1 cellular context compared by ENCODE assay signal in the genomic region with DNA sequence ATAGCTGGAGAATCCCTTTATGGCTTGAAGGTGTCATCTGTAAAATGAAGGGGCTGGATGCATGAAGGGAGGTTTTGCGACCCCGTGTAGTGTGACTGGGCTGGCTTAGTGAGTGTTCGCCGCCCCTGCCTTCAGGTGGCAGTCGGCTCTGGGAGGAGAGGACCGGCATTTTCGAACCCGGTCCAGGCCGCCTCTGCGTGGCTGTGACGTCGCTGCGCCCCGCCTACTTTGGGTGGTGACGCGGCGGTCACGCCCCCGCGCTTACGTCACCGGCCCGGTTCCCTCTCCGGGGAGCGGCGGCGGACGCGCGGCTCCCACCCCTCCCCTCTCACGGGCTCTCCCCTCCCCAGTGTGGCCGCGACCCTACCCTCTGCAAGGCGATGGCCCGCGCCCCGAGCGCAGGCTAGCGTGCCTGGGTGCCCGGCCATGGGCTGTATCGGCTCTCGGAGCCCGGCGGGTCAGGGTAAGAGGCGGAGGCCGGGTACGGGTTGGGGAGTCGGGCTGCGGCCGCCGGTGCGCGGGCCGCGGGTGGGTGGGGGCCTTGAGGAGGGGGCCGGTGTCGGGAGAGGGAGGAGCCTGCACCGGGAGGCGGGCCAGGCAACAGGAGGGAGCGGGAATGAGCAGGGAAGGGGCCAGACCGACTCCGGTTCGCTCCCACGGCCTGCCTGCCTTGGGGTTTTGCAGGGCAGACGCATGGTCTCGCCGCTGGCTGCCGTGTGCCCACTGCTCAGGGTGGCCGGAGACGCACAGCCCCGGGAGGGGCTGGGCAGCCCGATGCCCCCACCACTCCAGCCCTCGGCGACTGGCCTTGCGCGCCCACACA.
TF ChIP-seq lines count a peak whose summit lies in the region.

No MANE protein-coding gene starts in this region.

TF ChIP-seq in HepG2, 621 proteins besides CTCF, POLR2A, EP300 and RAD21 (continues in another document):
- TF ChIP-seq, protein P1, sequence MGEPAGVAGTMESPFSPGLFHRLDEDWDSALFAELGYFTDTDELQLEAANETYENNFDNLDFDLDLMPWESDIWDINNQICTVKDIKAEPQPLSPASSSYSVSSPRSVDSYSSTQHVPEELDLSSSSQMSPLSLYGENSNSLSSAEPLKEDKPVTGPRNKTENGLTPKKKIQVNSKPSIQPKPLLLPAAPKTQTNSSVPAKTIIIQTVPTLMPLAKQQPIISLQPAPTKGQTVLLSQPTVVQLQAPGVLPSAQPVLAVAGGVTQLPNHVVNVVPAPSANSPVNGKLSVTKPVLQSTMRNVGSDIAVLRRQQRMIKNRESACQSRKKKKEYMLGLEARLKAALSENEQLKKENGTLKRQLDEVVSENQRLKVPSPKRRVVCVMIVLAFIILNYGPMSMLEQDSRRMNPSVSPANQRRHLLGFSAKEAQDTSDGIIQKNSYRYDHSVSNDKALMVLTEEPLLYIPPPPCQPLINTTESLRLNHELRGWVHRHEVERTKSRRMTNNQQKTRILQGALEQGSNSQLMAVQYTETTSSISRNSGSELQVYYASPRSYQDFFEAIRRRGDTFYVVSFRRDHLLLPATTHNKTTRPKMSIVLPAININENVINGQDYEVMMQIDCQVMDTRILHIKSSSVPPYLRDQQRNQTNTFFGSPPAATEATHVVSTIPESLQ (CRISPR knock-in tag; conservative IDR thresholded peaks at IDR 0.05) = no peak
- TF ChIP-seq, protein P2, sequence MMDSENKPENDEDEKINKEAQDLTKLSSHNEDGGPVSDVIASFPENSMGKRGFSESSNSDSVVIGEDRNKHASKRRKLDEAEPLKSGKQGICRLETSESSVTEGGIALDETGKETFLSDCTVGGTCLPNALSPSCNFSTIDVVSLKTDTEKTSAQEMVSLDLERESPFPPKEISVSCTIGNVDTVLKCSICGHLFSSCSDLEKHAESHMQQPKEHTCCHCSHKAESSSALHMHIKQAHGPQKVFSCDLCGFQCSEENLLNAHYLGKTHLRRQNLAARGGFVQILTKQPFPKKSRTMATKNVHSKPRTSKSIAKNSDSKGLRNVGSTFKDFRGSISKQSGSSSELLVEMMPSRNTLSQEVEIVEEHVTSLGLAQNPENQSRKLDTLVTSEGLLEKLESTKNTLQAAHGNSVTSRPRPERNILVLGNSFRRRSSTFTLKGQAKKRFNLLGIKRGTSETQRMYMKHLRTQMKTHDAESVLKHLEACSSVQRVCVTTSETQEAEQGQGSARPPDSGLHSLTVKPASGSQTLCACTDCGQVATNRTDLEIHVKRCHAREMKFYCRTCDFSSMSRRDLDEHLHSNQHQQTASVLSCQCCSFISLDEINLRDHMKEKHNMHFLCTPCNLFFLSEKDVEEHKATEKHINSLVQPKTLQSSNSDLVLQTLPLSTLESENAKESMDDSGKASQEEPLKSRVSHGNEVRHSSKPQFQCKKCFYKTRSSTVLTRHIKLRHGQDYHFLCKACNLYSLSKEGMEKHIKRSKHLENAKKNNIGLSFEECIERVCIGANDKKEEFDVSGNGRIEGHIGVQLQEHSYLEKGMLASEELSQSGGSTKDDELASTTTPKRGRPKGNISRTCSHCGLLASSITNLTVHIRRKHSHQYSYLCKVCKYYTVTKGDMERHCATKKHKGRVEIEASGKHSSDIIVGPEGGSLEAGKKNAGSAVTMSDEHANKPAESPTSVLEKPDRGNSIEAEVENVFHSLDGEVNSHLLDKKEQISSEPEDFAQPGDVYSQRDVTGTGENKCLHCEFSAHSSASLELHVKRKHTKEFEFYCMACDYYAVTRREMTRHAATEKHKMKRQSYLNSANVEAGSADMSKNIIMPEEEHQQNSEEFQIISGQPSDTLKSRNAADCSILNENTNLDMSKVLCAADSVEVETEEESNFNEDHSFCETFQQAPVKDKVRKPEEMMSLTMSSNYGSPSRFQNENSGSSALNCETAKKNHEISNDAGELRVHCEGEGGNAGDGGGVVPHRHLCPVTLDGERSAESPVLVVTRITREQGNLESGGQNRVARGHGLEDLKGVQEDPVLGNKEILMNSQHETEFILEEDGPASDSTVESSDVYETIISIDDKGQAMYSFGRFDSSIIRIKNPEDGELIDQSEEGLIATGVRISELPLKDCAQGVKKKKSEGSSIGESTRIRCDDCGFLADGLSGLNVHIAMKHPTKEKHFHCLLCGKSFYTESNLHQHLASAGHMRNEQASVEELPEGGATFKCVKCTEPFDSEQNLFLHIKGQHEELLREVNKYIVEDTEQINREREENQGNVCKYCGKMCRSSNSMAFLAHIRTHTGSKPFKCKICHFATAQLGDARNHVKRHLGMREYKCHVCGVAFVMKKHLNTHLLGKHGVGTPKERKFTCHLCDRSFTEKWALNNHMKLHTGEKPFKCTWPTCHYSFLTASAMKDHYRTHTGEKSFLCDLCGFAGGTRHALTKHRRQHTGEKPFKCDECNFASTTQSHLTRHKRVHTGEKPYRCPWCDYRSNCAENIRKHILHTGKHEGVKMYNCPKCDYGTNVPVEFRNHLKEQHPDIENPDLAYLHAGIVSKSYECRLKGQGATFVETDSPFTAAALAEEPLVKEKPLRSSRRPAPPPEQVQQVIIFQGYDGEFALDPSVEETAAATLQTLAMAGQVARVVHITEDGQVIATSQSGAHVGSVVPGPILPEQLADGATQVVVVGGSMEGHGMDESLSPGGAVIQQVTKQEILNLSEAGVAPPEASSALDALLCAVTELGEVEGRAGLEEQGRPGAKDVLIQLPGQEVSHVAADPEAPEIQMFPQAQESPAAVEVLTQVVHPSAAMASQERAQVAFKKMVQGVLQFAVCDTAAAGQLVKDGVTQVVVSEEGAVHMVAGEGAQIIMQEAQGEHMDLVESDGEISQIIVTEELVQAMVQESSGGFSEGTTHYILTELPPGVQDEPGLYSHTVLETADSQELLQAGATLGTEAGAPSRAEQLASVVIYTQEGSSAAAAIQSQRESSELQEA (CRISPR knock-in tag; IDR thresholded peaks at IDR 0.05; ENCODE audit: not compliant biosample characterization) = peak; percentile 35
- TF ChIP-seq HMG20B (CRISPR knock-in tag; conservative IDR thresholded peaks at IDR 0.05) = no peak
- peak; percentile 31; the same call in 1 of the 2 replicates for TF ChIP-seq NFYB (CRISPR knock-in tag; IDR thresholded peaks at IDR 0.05)
- TF ChIP-seq MAFK (conservative IDR thresholded peaks at IDR 0.05 in 1 of 2, IDR thresholded peaks at IDR 0.05 in 1 of 2; ENCODE audit: low read length in 2 of 2) = no peak
- TF ChIP-seq, protein P3, sequence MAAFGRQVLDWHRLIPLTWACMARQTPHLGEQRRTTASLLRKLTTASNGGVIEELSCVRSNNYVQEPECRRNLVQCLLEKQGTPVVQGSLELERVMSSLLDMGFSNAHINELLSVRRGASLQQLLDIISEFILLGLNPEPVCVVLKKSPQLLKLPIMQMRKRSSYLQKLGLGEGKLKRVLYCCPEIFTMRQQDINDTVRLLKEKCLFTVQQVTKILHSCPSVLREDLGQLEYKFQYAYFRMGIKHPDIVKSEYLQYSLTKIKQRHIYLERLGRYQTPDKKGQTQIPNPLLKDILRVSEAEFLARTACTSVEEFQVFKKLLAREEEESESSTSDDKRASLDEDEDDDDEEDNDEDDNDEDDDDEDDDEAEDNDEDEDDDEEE (CRISPR knock-in tag; IDR thresholded peaks at IDR 0.05) = 0 out of 2 replicates have a peak, but pooled peaks have one; percentile 60
- TF ChIP-seq RAD51 (IDR thresholded peaks at IDR 0.05; ENCODE audit: borderline replicate concordance) = no peak
- TF ChIP-seq KDM2A (CRISPR knock-in tag; IDR thresholded peaks at IDR 0.05; ENCODE audit: borderline replicate concordance, low read depth) = peak; percentile 100
- TF ChIP-seq, protein P4, sequence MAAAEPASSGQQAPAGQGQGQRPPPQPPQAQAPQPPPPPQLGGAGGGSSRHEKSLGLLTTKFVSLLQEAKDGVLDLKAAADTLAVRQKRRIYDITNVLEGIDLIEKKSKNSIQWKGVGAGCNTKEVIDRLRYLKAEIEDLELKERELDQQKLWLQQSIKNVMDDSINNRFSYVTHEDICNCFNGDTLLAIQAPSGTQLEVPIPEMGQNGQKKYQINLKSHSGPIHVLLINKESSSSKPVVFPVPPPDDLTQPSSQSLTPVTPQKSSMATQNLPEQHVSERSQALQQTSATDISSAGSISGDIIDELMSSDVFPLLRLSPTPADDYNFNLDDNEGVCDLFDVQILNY (CRISPR knock-in tag; conservative IDR thresholded peaks at IDR 0.05) = 0 out of 2 replicates have a peak, but pooled peaks have one; percentile 40
- TF ChIP-seq, protein P5, sequence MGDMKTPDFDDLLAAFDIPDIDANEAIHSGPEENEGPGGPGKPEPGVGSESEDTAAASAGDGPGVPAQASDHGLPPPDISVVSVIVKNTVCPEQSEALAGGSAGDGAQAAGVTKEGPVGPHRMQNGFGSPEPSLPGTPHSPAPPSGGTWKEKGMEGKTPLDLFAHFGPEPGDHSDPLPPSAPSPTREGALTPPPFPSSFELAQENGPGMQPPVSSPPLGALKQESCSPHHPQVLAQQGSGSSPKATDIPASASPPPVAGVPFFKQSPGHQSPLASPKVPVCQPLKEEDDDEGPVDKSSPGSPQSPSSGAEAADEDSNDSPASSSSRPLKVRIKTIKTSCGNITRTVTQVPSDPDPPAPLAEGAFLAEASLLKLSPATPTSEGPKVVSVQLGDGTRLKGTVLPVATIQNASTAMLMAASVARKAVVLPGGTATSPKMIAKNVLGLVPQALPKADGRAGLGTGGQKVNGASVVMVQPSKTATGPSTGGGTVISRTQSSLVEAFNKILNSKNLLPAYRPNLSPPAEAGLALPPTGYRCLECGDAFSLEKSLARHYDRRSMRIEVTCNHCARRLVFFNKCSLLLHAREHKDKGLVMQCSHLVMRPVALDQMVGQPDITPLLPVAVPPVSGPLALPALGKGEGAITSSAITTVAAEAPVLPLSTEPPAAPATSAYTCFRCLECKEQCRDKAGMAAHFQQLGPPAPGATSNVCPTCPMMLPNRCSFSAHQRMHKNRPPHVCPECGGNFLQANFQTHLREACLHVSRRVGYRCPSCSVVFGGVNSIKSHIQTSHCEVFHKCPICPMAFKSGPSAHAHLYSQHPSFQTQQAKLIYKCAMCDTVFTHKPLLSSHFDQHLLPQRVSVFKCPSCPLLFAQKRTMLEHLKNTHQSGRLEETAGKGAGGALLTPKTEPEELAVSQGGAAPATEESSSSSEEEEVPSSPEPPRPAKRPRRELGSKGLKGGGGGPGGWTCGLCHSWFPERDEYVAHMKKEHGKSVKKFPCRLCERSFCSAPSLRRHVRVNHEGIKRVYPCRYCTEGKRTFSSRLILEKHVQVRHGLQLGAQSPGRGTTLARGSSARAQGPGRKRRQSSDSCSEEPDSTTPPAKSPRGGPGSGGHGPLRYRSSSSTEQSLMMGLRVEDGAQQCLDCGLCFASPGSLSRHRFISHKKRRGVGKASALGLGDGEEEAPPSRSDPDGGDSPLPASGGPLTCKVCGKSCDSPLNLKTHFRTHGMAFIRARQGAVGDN (CRISPR knock-in tag; IDR thresholded peaks at IDR 0.05) = peak; percentile 51
- peak; percentile 72; the same call in 1 of the 2 replicates for TF ChIP-seq SAFB2 (CRISPR knock-in tag; IDR thresholded peaks at IDR 0.05; ENCODE audit: borderline replicate concordance, low read depth)
- no peak for TF ChIP-seq STAT5B (CRISPR knock-in tag; IDR thresholded peaks at IDR 0.05)
- 0 out of 2 replicates have a peak, but pooled peaks have one; percentile 68 for TF ChIP-seq ZBTB42 (CRISPR knock-in tag; IDR thresholded peaks at IDR 0.05)
- peak; percentile 40; the same call in 1 of the 2 replicates for TF ChIP-seq CAMTA2 (CRISPR knock-in tag; IDR thresholded peaks at IDR 0.05; ENCODE audit: borderline replicate concordance)
- no peak for TF ChIP-seq ZNF263 (CRISPR knock-in tag; IDR thresholded peaks at IDR 0.05)
- TF ChIP-seq KAT7 (CRISPR knock-in tag; IDR thresholded peaks at IDR 0.05; ENCODE audit: borderline replicate concordance) = no peak
- TF ChIP-seq ZSCAN29 (CRISPR knock-in tag; conservative IDR thresholded peaks at IDR 0.05) = 0 out of 2 replicates have a peak, but pooled peaks have one; percentile 41
- TF ChIP-seq RFX3 (CRISPR knock-in tag; IDR thresholded peaks at IDR 0.05) = no peak
- 0 out of 2 replicates have a peak, but pooled peaks have one; percentile 12 for TF ChIP-seq ZNF556 (CRISPR knock-in tag; IDR thresholded peaks at IDR 0.05; ENCODE audit: borderline replicate concordance)
- peak; percentile 49; the same call in 1 of the 2 replicates for TF ChIP-seq ZNF326 (CRISPR knock-in tag; IDR thresholded peaks at IDR 0.05; ENCODE audit: borderline replicate concordance)
- peak; percentile 81; the same call in 1 of the 2 replicates for TF ChIP-seq SSRP1 (CRISPR knock-in tag; IDR thresholded peaks at IDR 0.05)
- TF ChIP-seq MIER2 (CRISPR knock-in tag; IDR thresholded peaks at IDR 0.05) = no peak
- TF ChIP-seq SOX5 (CRISPR knock-in tag; IDR thresholded peaks at IDR 0.05; ENCODE audit: borderline replicate concordance) = 0 out of 2 replicates have a peak, but pooled peaks have one; percentile 20
- TF ChIP-seq ZNF317 (CRISPR knock-in tag; IDR thresholded peaks at IDR 0.05) = peak; percentile 74; the same call in 1 of the 2 replicates
- TF ChIP-seq ZNF749 (CRISPR knock-in tag; IDR thresholded peaks at IDR 0.05; ENCODE audit: borderline replicate concordance) = peak; percentile 58
- TF ChIP-seq KLF6 (CRISPR knock-in tag; IDR thresholded peaks at IDR 0.05) = no peak
- TF ChIP-seq ZNF776 (CRISPR knock-in tag; IDR thresholded peaks at IDR 0.05) = peak; percentile 44; the same call in 1 of the 2 replicates
